Comparison of ENCODE assay signal across 1 cellular context in the genomic region with DNA sequence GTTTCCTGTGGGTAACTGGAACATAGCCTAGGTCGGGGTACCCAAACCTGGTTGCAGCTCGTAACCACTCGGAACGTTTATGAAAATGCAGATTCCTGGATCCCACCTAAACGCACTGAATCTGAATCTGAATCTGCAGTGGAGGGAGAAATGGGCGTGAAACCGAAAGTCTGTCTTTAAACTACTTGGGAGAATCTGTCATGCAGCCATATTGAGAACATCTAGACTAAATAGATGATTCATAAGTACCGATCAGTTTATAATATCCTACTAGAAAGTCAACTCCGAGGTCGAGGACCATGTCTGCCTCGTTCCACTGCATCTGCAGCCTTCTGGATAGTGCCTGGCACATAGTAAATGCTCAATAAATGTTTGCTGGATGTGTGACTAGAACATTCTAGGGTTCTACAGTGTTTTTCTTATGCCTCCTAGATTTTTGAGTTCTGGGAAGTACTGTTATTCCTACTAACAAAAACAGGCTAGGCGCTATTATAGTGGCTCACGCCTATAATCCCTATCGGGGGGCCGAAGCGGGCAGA.
TF ChIP-seq lines count a peak whose summit lies in the region.

No MANE protein-coding gene starts in this region.

TF ChIP-seq in SK-N-SH, 30 proteins besides CTCF, POLR2A, EP300 and RAD21 (continued from another document):
- TF ChIP-seq, protein P1, sequence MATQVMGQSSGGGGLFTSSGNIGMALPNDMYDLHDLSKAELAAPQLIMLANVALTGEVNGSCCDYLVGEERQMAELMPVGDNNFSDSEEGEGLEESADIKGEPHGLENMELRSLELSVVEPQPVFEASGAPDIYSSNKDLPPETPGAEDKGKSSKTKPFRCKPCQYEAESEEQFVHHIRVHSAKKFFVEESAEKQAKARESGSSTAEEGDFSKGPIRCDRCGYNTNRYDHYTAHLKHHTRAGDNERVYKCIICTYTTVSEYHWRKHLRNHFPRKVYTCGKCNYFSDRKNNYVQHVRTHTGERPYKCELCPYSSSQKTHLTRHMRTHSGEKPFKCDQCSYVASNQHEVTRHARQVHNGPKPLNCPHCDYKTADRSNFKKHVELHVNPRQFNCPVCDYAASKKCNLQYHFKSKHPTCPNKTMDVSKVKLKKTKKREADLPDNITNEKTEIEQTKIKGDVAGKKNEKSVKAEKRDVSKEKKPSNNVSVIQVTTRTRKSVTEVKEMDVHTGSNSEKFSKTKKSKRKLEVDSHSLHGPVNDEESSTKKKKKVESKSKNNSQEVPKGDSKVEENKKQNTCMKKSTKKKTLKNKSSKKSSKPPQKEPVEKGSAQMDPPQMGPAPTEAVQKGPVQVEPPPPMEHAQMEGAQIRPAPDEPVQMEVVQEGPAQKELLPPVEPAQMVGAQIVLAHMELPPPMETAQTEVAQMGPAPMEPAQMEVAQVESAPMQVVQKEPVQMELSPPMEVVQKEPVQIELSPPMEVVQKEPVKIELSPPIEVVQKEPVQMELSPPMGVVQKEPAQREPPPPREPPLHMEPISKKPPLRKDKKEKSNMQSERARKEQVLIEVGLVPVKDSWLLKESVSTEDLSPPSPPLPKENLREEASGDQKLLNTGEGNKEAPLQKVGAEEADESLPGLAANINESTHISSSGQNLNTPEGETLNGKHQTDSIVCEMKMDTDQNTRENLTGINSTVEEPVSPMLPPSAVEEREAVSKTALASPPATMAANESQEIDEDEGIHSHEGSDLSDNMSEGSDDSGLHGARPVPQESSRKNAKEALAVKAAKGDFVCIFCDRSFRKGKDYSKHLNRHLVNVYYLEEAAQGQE (IDR thresholded peaks at IDR 0.05; ENCODE audit: low read depth, low read length), result no peak
- TF ChIP-seq, protein P2, sequence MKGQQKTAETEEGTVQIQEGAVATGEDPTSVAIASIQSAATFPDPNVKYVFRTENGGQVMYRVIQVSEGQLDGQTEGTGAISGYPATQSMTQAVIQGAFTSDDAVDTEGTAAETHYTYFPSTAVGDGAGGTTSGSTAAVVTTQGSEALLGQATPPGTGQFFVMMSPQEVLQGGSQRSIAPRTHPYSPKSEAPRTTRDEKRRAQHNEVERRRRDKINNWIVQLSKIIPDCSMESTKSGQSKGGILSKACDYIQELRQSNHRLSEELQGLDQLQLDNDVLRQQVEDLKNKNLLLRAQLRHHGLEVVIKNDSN (IDR thresholded peaks at IDR 0.05; ENCODE audit: borderline replicate concordance, low read depth), result no peak
- TF ChIP-seq FOSL2 (IDR thresholded peaks at IDR 0.05; ENCODE audit: borderline replicate concordance, low read depth) (no peak), RXRA (IDR thresholded peaks at IDR 0.05; ENCODE audit: borderline replicate concordance, low read depth) (no peak), FOXJ3 (CRISPR knock-in tag; IDR thresholded peaks at IDR 0.05) (no peak), SIN3A (IDR thresholded peaks at IDR 0.05; ENCODE audit: borderline replicate concordance, low read depth, low read length) (no peak), MEF2A (IDR thresholded peaks at IDR 0.05; ENCODE audit: borderline replicate concordance, low read depth) (no peak), TAF1 (IDR thresholded peaks at IDR 0.05; ENCODE audit: borderline replicate concordance, low read depth, low read length) (no peak), SMC3 (IDR thresholded peaks at IDR 0.05; ENCODE audit: low read depth, low read length) (no peak)
- TF ChIP-seq, protein P3, sequence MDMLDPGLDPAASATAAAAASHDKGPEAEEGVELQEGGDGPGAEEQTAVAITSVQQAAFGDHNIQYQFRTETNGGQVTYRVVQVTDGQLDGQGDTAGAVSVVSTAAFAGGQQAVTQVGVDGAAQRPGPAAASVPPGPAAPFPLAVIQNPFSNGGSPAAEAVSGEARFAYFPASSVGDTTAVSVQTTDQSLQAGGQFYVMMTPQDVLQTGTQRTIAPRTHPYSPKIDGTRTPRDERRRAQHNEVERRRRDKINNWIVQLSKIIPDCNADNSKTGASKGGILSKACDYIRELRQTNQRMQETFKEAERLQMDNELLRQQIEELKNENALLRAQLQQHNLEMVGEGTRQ (IDR thresholded peaks at IDR 0.05; ENCODE audit: borderline replicate concordance, low read depth, low read length), result no peak
